ENCODE assay signal across 8 cellular contexts in genomic region chr2:55693181-55694125, GRCh38. TPM values are rescaled to one million over a fixed set of nuclear protein-coding genes. Genes with fewer than 3 reads are reported as not detected.
DNase-seq lines count a peak whose midpoint lies in the region; ATAC-seq and TF ChIP-seq lines count a peak whose summit lies in the region.

TSS of gene PNPT1 (minus strand) at chr2:55693844. CDS start at chr2:55693823, 21 bp downstream.

- peak; percentile 100 for ATAC-seq in GM19372 (IDR thresholded peaks at IDR 0.05; ENCODE audit: low read depth, unreplicated experiment)
- ATAC-seq in HG03558 (IDR thresholded peaks at IDR 0.05; ENCODE audit: extremely low read depth, unreplicated experiment): peak; percentile 100

- no peak for TF ChIP-seq CTCF in liver (IDR thresholded peaks at IDR 0.05; ENCODE audit: low read depth, low read length, missing input control)

- H3K36me3 ChIP-seq in liver (ENCODE audit: control insufficient read depth in 4 of 4, insufficient read depth in 3 of 4, low read depth in 1 of 4, low read length in 3 of 4): no peaks in the 10 kb centered on the region

- DNase-seq in C1 segment of cervical spinal cord (lab: John Stamatoyannopoulos, UW) (peak; percentile 50 to 92 (median 89)), NCI-H748 treated with DMSO at 0.1 percent for 48 hours (lab: John Stamatoyannopoulos, UW) (peak; percentile 62), dermis microvascular lymphatic vessel endothelial cell (ENCODE audit: low read depth in 2 of 2) (peak; percentile 86 to 89)
- peak; percentile 85 to 90 for DNase-seq in activated CD4-positive, alpha-beta T cell treated with anti-CD3 and anti-CD28 coated beads, Interleukin-2, amount 50 U/mL, for 24 hours (ENCODE audit: low read depth in 1 of 2, low spot score in 1 of 2)
- DNase-seq in stimulated activated CD4-positive, alpha-beta T cell treated with anti-CD3 and anti-CD28 coated beads, Interleukin-4, amount 100 ng/mL, for 24 hours: peak; percentile 95

- H3K27me3 ChIP-seq in liver (ENCODE audit: control insufficient read depth in 4 of 4, insufficient read depth in 4 of 4, low read length in 3 of 4): no peaks in the 10 kb centered on the region

- H3K27ac ChIP-seq in liver (ENCODE audit: low read depth in 1 of 2, low read length in 2 of 2): no peak within 1 kb of the TSS

- peak; percentile 5 to 7 for TF ChIP-seq RAD21 in liver (IDR thresholded peaks at IDR 0.05)

- under 1% methylated on average over 56 of the region's 56 CpGs for WGBS in liver

- H3K9ac ChIP-seq in liver (ENCODE audit: low read depth in 1 of 2, low read length in 2 of 2): peak within 1 kb of the TSS in 1 of 2 donors; percentile 74

- H3K4me1 ChIP-seq in liver (ENCODE audit: control insufficient read depth in 4 of 4, insufficient read depth in 4 of 4, low read length in 3 of 4): peaks cover 0 to 13% (median 5%) of the 10 kb centered on the region in 4 donors

- peak within 1 kb of the TSS; percentile 81 to 93 (median 83) for H3K4me3 ChIP-seq in liver (ENCODE audit: low read depth in 1 of 3, low read length in 3 of 3)

- no peaks in the 10 kb centered on the region for H3K9me3 ChIP-seq in liver (ENCODE audit: control insufficient read depth in 4 of 4, low read length in 3 of 4)

TF ChIP-seq in liver, 16 proteins besides CTCF, POLR2A, EP300 and RAD21:
- TF ChIP-seq TAF1 (conservative IDR thresholded peaks at IDR 0.05) (no peak), JUND (IDR thresholded peaks at IDR 0.05) (no peak), NR2F2 (IDR thresholded peaks at IDR 0.05) (peak; percentile 58), HNF4A (conservative IDR thresholded peaks at IDR 0.05) (peak; percentile 61 to 66), FOXA1 (IDR thresholded peaks at IDR 0.05) (peak; percentile 38), MAX (IDR thresholded peaks at IDR 0.05) (peak; percentile 99), HNF4G (IDR thresholded peaks at IDR 0.05) (no peak), FOXA2 (IDR thresholded peaks at IDR 0.05) (no peak), REST (IDR thresholded peaks at IDR 0.05) (peak; percentile 57), GABPA (IDR thresholded peaks at IDR 0.05 in 1 of 2, conservative IDR thresholded peaks at IDR 0.05 in 1 of 2) (peak in 1 of 2 donors; percentile 93), RXRA (IDR thresholded peaks at IDR 0.05) (peak; percentile 67 to 83), YY1 (IDR thresholded peaks at IDR 0.05) (peak; percentile 99), EGR1 (IDR thresholded peaks at IDR 0.05; ENCODE audit: low read depth in 2 of 2) (peak in 1 of 2 donors; percentile 79), ZBTB33 (IDR thresholded peaks at IDR 0.05) (peak; percentile 97), SP1 (IDR thresholded peaks at IDR 0.05) (peak; percentile 71), ATF3 (IDR thresholded peaks at IDR 0.05) (no peak)

RNA-seq across cellular contexts. Expression of gene PNPT1, which starts in this region (rescaled TPM):
- 16.0 and 16.2 TPM in 2 replicates for total RNA-seq in dermis microvascular lymphatic vessel endothelial cell
- total RNA-seq in liver: 10 to 100 TPM in 1 of 2 donors, 1 to 10 TPM in 1; 8.6 to 11.4 TPM
- 1 to 10 TPM; 8.0 to 8.8 TPM for polyA plus RNA-seq in liver
